Comparison of ENCODE assay signal across 1 cellular context in the genomic region with DNA sequence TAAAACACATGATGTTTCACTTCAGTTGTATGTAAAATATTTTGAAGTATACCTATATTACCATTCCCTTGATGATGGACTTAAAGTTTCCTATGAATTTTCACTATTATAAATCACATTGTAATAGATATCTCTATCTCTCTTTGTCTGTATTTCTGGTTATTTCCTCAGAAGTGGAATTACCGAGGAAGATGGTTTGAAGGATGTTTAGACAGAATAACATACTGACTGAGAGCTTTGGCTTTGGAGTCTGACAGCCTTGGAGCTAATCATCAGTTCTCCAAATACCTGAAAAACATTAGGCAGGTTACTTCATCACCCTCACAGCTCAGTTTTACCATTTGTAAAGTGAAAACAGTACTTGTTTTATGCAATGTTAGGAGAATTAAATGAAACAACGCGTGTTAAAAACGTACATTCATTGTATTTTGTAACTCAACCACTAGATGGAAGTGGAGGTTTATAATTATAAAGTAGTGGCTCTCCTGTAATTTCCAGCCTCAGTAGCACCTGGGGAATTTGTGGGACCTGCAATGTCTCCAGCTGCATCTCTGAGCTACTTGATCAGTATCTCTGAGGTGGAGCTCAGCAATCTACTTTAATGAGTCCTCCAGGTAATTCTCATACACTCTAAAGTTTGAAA.
A peak's percentile ranks its signal among the peaks of the same experiment; 100 is the strongest.
TF ChIP-seq lines count a peak whose summit lies in the region.

No MANE protein-coding gene starts in this region.

TF ChIP-seq in GM12878, 131 proteins besides CTCF, POLR2A, EP300 and RAD21:
- TF ChIP-seq, protein P1, sequence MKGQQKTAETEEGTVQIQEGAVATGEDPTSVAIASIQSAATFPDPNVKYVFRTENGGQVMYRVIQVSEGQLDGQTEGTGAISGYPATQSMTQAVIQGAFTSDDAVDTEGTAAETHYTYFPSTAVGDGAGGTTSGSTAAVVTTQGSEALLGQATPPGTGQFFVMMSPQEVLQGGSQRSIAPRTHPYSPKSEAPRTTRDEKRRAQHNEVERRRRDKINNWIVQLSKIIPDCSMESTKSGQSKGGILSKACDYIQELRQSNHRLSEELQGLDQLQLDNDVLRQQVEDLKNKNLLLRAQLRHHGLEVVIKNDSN (IDR thresholded peaks at IDR 0.05; ENCODE audit: borderline replicate concordance, extremely low read length, insufficient read depth, low read depth, low read length) = no peak
- TF ChIP-seq, protein P2, sequence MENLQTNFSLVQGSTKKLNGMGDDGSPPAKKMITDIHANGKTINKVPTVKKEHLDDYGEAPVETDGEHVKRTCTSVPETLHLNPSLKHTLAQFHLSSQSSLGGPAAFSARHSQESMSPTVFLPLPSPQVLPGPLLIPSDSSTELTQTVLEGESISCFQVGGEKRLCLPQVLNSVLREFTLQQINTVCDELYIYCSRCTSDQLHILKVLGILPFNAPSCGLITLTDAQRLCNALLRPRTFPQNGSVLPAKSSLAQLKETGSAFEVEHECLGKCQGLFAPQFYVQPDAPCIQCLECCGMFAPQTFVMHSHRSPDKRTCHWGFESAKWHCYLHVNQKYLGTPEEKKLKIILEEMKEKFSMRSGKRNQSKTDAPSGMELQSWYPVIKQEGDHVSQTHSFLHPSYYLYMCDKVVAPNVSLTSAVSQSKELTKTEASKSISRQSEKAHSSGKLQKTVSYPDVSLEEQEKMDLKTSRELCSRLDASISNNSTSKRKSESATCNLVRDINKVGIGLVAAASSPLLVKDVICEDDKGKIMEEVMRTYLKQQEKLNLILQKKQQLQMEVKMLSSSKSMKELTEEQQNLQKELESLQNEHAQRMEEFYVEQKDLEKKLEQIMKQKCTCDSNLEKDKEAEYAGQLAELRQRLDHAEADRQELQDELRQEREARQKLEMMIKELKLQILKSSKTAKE (IDR thresholded peaks at IDR 0.05; ENCODE audit: low read depth, poor library complexity, severe bottlenecking) = no peak
- TF ChIP-seq, protein P3, sequence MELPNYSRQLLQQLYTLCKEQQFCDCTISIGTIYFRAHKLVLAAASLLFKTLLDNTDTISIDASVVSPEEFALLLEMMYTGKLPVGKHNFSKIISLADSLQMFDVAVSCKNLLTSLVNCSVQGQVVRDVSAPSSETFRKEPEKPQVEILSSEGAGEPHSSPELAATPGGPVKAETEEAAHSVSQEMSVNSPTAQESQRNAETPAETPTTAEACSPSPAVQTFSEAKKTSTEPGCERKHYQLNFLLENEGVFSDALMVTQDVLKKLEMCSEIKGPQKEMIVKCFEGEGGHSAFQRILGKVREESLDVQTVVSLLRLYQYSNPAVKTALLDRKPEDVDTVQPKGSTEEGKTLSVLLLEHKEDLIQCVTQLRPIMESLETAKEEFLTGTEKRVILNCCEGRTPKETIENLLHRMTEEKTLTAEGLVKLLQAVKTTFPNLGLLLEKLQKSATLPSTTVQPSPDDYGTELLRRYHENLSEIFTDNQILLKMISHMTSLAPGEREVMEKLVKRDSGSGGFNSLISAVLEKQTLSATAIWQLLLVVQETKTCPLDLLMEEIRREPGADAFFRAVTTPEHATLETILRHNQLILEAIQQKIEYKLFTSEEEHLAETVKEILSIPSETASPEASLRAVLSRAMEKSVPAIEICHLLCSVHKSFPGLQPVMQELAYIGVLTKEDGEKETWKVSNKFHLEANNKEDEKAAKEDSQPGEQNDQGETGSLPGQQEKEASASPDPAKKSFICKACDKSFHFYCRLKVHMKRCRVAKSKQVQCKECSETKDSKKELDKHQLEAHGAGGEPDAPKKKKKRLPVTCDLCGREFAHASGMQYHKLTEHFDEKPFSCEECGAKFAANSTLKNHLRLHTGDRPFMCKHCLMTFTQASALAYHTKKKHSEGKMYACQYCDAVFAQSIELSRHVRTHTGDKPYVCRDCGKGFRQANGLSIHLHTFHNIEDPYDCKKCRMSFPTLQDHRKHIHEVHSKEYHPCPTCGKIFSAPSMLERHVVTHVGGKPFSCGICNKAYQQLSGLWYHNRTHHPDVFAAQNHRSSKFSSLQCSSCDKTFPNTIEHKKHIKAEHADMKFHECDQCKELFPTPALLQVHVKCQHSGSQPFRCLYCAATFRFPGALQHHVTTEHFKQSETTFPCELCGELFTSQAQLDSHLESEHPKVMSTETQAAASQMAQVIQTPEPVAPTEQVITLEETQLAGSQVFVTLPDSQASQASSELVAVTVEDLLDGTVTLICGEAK (IDR thresholded peaks at IDR 0.05; ENCODE audit: borderline replicate concordance) = no peak
- TF ChIP-seq SMC3 (IDR thresholded peaks at IDR 0.05; ENCODE audit: borderline replicate concordance, low read length) = peak; percentile 55; the same call in 1 of the 2 replicates
TF ChIP-seq in GM12878: peak in this region for 1.
